Comparison of ENCODE assay signal across 11 cellular contexts in genomic region chr19:42206871-42207755, GRCh38. TPM values are rescaled to one million over a fixed set of nuclear protein-coding genes. Genes with fewer than 3 reads are reported as not detected.
DNase-seq lines count a peak whose midpoint lies in the region; ATAC-seq and TF ChIP-seq lines count a peak whose summit lies in the region.
"Had no signal": no experiment of that assay in that cellular context is flagged by ENCODE, and none has a peak within 500 bp of the region (broad histone marks: within the 10 kb centered on the region; RNA-seq: fewer than 3 reads in every experiment).

No MANE protein-coding gene starts in this region.

- peak overlapping the region; percentile 89 for H3K27ac Mint-ChIP-seq in CD4-positive, alpha-beta T cell
- peak overlapping the region; percentile 24 to 91 (median 83) for H3K27ac Mint-ChIP-seq in naive thymus-derived CD8-positive, alpha-beta T cell

- peaks cover 91% of the 10 kb centered on the region for H3K36me3 Mint-ChIP-seq in CD4-positive, alpha-beta T cell (ENCODE audit: low read depth)
- H3K36me3 Mint-ChIP-seq in naive thymus-derived CD8-positive, alpha-beta T cell: peaks cover 0 to 90% (median 9%) of the 10 kb centered on the region in 3 donors

- peaks cover 44% of the 10 kb centered on the region for H3K36me3 ChIP-seq in brain microvascular endothelial cell (replicated peaks)

- peak overlapping the region; percentile 70 for H3K4me3 Mint-ChIP-seq in CD4-positive, alpha-beta T cell
- peak overlapping the region in 6 of 10 donors; percentile 28 to 75 (median 50) for H3K4me3 Mint-ChIP-seq in naive thymus-derived CD8-positive, alpha-beta T cell

- TF ChIP-seq CTCF in CD4-positive, alpha-beta T cell (IDR thresholded peaks at IDR 0.05): no peak
- TF ChIP-seq CTCF in brain microvascular endothelial cell (IDR thresholded peaks at IDR 0.05; ENCODE audit: low read depth, low read length, missing control alignments): no peak

- in situ Hi-C loops in brain microvascular endothelial cell (cut with HindIII; ENCODE audit: low pct_ligation_motif_present, low sequenced_read_pairs): no loop called here

- H3K4me1 Mint-ChIP-seq in CD4-positive, alpha-beta T cell (ENCODE audit: low read depth): peaks cover 68% of the 10 kb centered on the region
- peaks cover 35 to 80% (median 66%) of the 10 kb centered on the region in 4 donors for H3K4me1 Mint-ChIP-seq in naive thymus-derived CD8-positive, alpha-beta T cell

- intact Hi-C loops in CD4-positive, alpha-beta T cell (cut with DNase I, micrococcal nuclease): no loop called here

- no peak overlapping the region for H3K4me3 ChIP-seq in brain microvascular endothelial cell (ENCODE audit: low read depth, low read length)
- H3K4me3 ChIP-seq: lung had no signal

- H3K9me3 Mint-ChIP-seq in CD4-positive, alpha-beta T cell: no peaks in the 10 kb centered on the region
- no peaks in the 10 kb centered on the region for H3K9me3 Mint-ChIP-seq in naive thymus-derived CD8-positive, alpha-beta T cell

- ATAC-seq in CD4-positive, alpha-beta T cell (ENCODE audit: poor library complexity): peak; percentile 12
- ATAC-seq in naive thymus-derived CD8-positive, alpha-beta T cell: peak in 1 of 2 donors; percentile 18

- peak overlapping the region; percentile 50 for H3K27ac ChIP-seq in CD4-positive, alpha-beta T cell (ENCODE audit: low read depth, low read length)
- H3K27ac ChIP-seq in brain microvascular endothelial cell: peak overlapping the region; percentile 58

- CTCF ChIA-PET in CD4-positive, alpha-beta T cell (lab: Charles Lee): interaction anchor here (1.3 kb wide), 1 partner anchor 73 kb away, joined by 4 read pairs; no protein-coding TSS in a partner anchor

- no peaks in the 10 kb centered on the region for H3K27me3 ChIP-seq in CD4-positive, alpha-beta T cell (ENCODE audit: control insufficient read depth, insufficient read depth, low read length)
- H3K27me3 ChIP-seq in brain microvascular endothelial cell (replicated peaks): no peaks in the 10 kb centered on the region

- no peaks in the 10 kb centered on the region for H3K27me3 Mint-ChIP-seq in CD4-positive, alpha-beta T cell
- no peaks in the 10 kb centered on the region for H3K27me3 Mint-ChIP-seq in naive thymus-derived CD8-positive, alpha-beta T cell

- no peaks in the 10 kb centered on the region for H3K9me3 ChIP-seq in CD4-positive, alpha-beta T cell (ENCODE audit: control insufficient read depth, low read length)

- POLR2A ChIA-PET in CD4-positive, alpha-beta T cell (lab: Charles Lee): interaction anchor here (0.9 kb wide), 1 partner anchor 10 kb away, joined by 3 read pairs; the partner anchor contains the start of gene DEDD2
- POLR2A ChIA-PET in naive thymus-derived CD8-positive, alpha-beta T cell (lab: Charles Lee): interaction anchor here (1.0 to 1.7 kb wide), 4 partner anchors 10 to 643 kb away, joined by 3 to 5 read pairs (median 4); no protein-coding TSS in a partner anchor

- DNase-seq in CD4-positive, alpha-beta T cell: no peak
- DNase-seq in HT1080 (ENCODE audit: low read depth) (peak; percentile 81), brain microvascular endothelial cell (peak; percentile 22), SIG-M5 (lab: John Stamatoyannopoulos, UW) (no peak), inferior parietal cortex (ENCODE audit: extremely low spot score) (no peak), NCI-H510A treated with DMSO at 0.1 percent for 48 hours (lab: John Stamatoyannopoulos, UW) (no peak)
- peak in 1 of 10 donors; percentile 55 for DNase-seq in naive thymus-derived CD8-positive, alpha-beta T cell
- no peak for DNase-seq in stimulated activated CD4-positive, alpha-beta T cell treated with anti-CD3 and anti-CD28 coated beads, Interleukin-4, amount 100 ng/mL, for 1 hour
- DNase-seq: activated CD4-positive, alpha-beta T cell treated with anti-CD3 and anti-CD28 coated beads, Interleukin-2, amount 50 U/mL, for 48 hours; NCI-H82 had no signal

RNA-seq across cellular contexts. Expression of gene DEDD2, which starts 10.4 kb away (rescaled TPM):
- total RNA-seq in CD4-positive, alpha-beta T cell: 100 to 1,000 TPM in 1 of 2 experiments, 10 to 100 TPM in 1; 96.5 to 103 TPM
- total RNA-seq in HT1080 (2014; rRNA removed; shearing (Covaris generic)): 38.2 and 43.6 TPM in 2 replicates
- polyA plus RNA-seq in HT1080 (2015; cell fraction: cytosol; rRNA removed): 42.7 and 54.3 TPM in 2 replicates
- polyA plus RNA-seq in HT1080 (2015; cell fraction: nucleus; rRNA removed): 26.5 and 30.4 TPM in 2 replicates
- total RNA-seq in naive thymus-derived CD8-positive, alpha-beta T cell: 10 to 100 TPM; 56.5 to 58.7 TPM
- 100 to 1,000 TPM; 117 to 149 (median 133) TPM for polyA plus RNA-seq in naive thymus-derived CD8-positive, alpha-beta T cell

RNA-seq across cellular contexts. Expression of gene ZNF526, which starts 13.0 kb away (rescaled TPM):
- total RNA-seq in CD4-positive, alpha-beta T cell: 1 to 10 TPM; 5.0 to 6.2 TPM
- total RNA-seq in HT1080 (2014; rRNA removed; shearing (Covaris generic)): 8.7 and 9.2 TPM in 2 replicates
- 5.0 and 5.6 TPM in 2 replicates for polyA plus RNA-seq in HT1080 (2015; cell fraction: cytosol; rRNA removed)
- polyA plus RNA-seq in HT1080 (2015; cell fraction: nucleus; rRNA removed): 9.0 and 9.7 TPM in 2 replicates
- 10 to 100 TPM; 16.6 to 20.1 TPM for total RNA-seq in naive thymus-derived CD8-positive, alpha-beta T cell
- polyA plus RNA-seq in naive thymus-derived CD8-positive, alpha-beta T cell: 1 to 10 TPM; 3.9 to 8.1 (median 4.5) TPM

RNA-seq across cellular contexts. Expression of gene GSK3A, which starts 35.3 kb away (rescaled TPM):
- total RNA-seq in CD4-positive, alpha-beta T cell: 10 to 100 TPM; 13.6 to 13.9 TPM
- 25.6 and 32.8 TPM in 2 replicates for total RNA-seq in HT1080 (2014; rRNA removed; shearing (Covaris generic))
- 73.7 and 82.7 TPM in 2 replicates for polyA plus RNA-seq in HT1080 (2015; cell fraction: cytosol; rRNA removed)
- polyA plus RNA-seq in HT1080 (2015; cell fraction: nucleus; rRNA removed): 51.2 and 53.8 TPM in 2 replicates
- total RNA-seq in naive thymus-derived CD8-positive, alpha-beta T cell: 10 to 100 TPM; 27.1 to 28.1 TPM
- polyA plus RNA-seq in naive thymus-derived CD8-positive, alpha-beta T cell: 10 to 100 TPM in 2 of 3 donors, 1 to 10 TPM in 1; 9.9 to 19.3 (median 12.8) TPM

RNA-seq across cellular contexts. Expression of gene ERF, which starts 47.8 kb away (rescaled TPM):
- 100 to 1,000 TPM; 105 to 113 TPM for total RNA-seq in CD4-positive, alpha-beta T cell
- total RNA-seq in HT1080 (2014; rRNA removed; shearing (Covaris generic)): 73.0 and 102 TPM in 2 replicates
- 70.3 and 81.1 TPM in 2 replicates for polyA plus RNA-seq in HT1080 (2015; cell fraction: cytosol; rRNA removed)
- 126 and 550 TPM in 2 replicates for polyA plus RNA-seq in HT1080 (2015; cell fraction: nucleus; rRNA removed)
- total RNA-seq in naive thymus-derived CD8-positive, alpha-beta T cell: 10 to 100 TPM; 41.0 to 47.3 TPM
- polyA plus RNA-seq in naive thymus-derived CD8-positive, alpha-beta T cell: 1 to 10 TPM; 2.8 to 6.2 (median 4.6) TPM

Comparison
In these comparisons a context has a peak if more than half of its experiments do, and no peak if none do; other contexts are left out.
1. DNase-seq: peak in HT1080 (single experiment) and brain microvascular endothelial cell (single experiment); none in CD4-positive, alpha-beta T cell (0 of 10), SIG-M5 (single experiment), inferior parietal cortex (single experiment), NCI-H510A treated with DMSO at 0.1 percent for 48 hours (single experiment) and stimulated activated CD4-positive, alpha-beta T cell treated with anti-CD3 and anti-CD28 coated beads, Interleukin-4, amount 100 ng/mL, for 1 hour (single experiment).